9 cellular contexts compared by ENCODE assay signal in genomic region chr4:128285085-128286023, GRCh38. TPM values are rescaled to one million over a fixed set of nuclear protein-coding genes. Genes with fewer than 3 reads are reported as not detected.
DNase-seq lines count a peak whose midpoint lies in the region; ATAC-seq and TF ChIP-seq lines count a peak whose summit lies in the region.
"Had no signal": no experiment of that assay in that cellular context is flagged by ENCODE, and none has a peak within 500 bp of the region (broad histone marks: within the 10 kb centered on the region; RNA-seq: fewer than 3 reads in every experiment).

No MANE protein-coding gene starts in this region.

- 71% methylated on average over 18 of the region's 18 CpGs for WGBS in esophagus muscularis mucosa

- peaks cover 48% of the 10 kb centered on the region for H3K36me3 ChIP-seq in OCI-LY7 (ENCODE audit: insufficient read depth, low read length)
- H3K36me3 ChIP-seq in esophagus muscularis mucosa: no peaks in the 10 kb centered on the region
- no peaks in the 10 kb centered on the region for H3K36me3 ChIP-seq in rectal smooth muscle tissue (ENCODE audit: control insufficient read depth, insufficient read depth, low read length)

- H4K20me1 ChIP-seq in OCI-LY7 (ENCODE audit: insufficient read depth, low read length): peaks cover 22% of the 10 kb centered on the region; the same call in 1 of the 2 replicates

- no peak overlapping the region for H3K9ac ChIP-seq in rectal smooth muscle tissue (ENCODE audit: low read length)

- intact Hi-C loops in OCI-LY7 (cut with micrococcal nuclease; ENCODE audit: unreplicated experiment) (loop anchor here (2.0 to 5.0 kb wide), 3 partner anchors 223 to 807 kb away; partner anchors contain the start of genes ABHD18, LARP1B, MFSD8 and SCLT1), esophagus muscularis mucosa (cut with DNase I) (loop anchor here (5.0 to 10.0 kb wide), 4 partner anchors 102 to 527 kb away; no protein-coding TSS in a partner anchor)

- H3K9me3 ChIP-seq in OCI-LY7 (ENCODE audit: low read length) (0 out of 2 replicates have a peak, but pooled peaks cover 3% of the 10 kb centered on the region), esophagus muscularis mucosa (no peaks in the 10 kb centered on the region)

- H3K79me2 ChIP-seq in OCI-LY7 (ENCODE audit: insufficient read depth, low read depth, low read length): peaks cover 81% of the 10 kb centered on the region

- H3K4me1 ChIP-seq in OCI-LY7 (ENCODE audit: insufficient read depth, low read length, poor library complexity, severe bottlenecking) (peaks cover 25% of the 10 kb centered on the region), esophagus muscularis mucosa (peaks cover 36 to 59% (median 41%) of the 10 kb centered on the region in 4 donors), rectal smooth muscle tissue (ENCODE audit: control insufficient read depth, insufficient read depth, low read length) (peaks cover 5% of the 10 kb centered on the region)

- H3K9me2 ChIP-seq in OCI-LY7 (ENCODE audit: insufficient read depth, low read length): no peaks in the 10 kb centered on the region

- TF ChIP-seq POLR2A in esophagus muscularis mucosa (IDR thresholded peaks at IDR 0.05; ENCODE audit: low read depth): no peak

- H3K4me3 ChIP-seq in OCI-LY7 (ENCODE audit: low read depth, low read length, poor library complexity, severe bottlenecking) (peak overlapping the region; percentile 98), esophagus muscularis mucosa (peak overlapping the region; percentile 81 to 96 (median 87)), rectal smooth muscle tissue (ENCODE audit: low read length) (peak overlapping the region; percentile 87)

- no peak overlapping the region for H3K27ac ChIP-seq in OCI-LY7 (ENCODE audit: low read depth, low read length, poor library complexity, severe bottlenecking)
- H3K27ac ChIP-seq in esophagus muscularis mucosa (replicated peaks in 1 of 4): peak overlapping the region; percentile 94 to 97 (median 95)
- H3K27ac ChIP-seq in rectal smooth muscle tissue (ENCODE audit: low read depth, low read length): no peak overlapping the region

- no peak overlapping the region for H2AFZ ChIP-seq in OCI-LY7 (ENCODE audit: low read length)

- CTCF ChIA-PET in OCI-LY7 (lab: Charles Lee; ENCODE audit: unreplicated experiment): no interaction called here

- TSS peak; percentile 50 for BruUV-seq in OCI-LY7 (replicated peaks; lab: Mats Ljungman, UMichigan)

- no peak for TF ChIP-seq EP300 in esophagus muscularis mucosa (IDR thresholded peaks at IDR 0.05)

- no peaks in the 10 kb centered on the region for H3K27me3 ChIP-seq in esophagus muscularis mucosa
- H3K27me3 ChIP-seq in rectal smooth muscle tissue (ENCODE audit: control insufficient read depth, insufficient read depth, low read length): no peaks in the 10 kb centered on the region

- ATAC-seq in HG02852 (IDR thresholded peaks at IDR 0.05; ENCODE audit: unreplicated experiment): no peak

- POLR2A ChIA-PET in OCI-LY7 (lab: Charles Lee): interaction anchor here (0.7 to 2.1 kb wide), 8 partner anchors 9 to 808 kb away, joined by 3 to 11 read pairs (median 4); partner anchors contain the start of gene SCLT1

- TF ChIP-seq CTCF in OCI-LY7 (conservative IDR thresholded peaks at IDR 0.05; ENCODE audit: low read length) (no peak), esophagus muscularis mucosa (IDR thresholded peaks at IDR 0.05) (no peak)

- H3K4me2 ChIP-seq in OCI-LY7 (ENCODE audit: low read length): peak overlapping the region; percentile 91

- DNase-seq in GM04504 (ENCODE audit: low read depth) (peak; percentile 43), OCI-LY7 (ENCODE audit: low spot score) (no peak), esophagus muscularis mucosa (ENCODE audit: extremely low spot score) (no peak), DMS114 treated with DMSO at 0.1 percent for 48 hours (lab: John Stamatoyannopoulos, UW; ENCODE audit: unreplicated experiment) (no peak), NOMO-1 treated with DMSO at 0.1 percent for 48 hours (lab: John Stamatoyannopoulos, UW; ENCODE audit: unreplicated experiment) (no peak), occipital lobe (lab: John Stamatoyannopoulos, UW) (no peak)
- DNase-seq: NCI-H1092 had no signal

RNA-seq across cellular contexts. Expression of gene PGRMC2, which starts 2.3 kb away (rescaled TPM):
- total RNA-seq in OCI-LY7 (2014; rRNA removed; shearing (Covaris generic)): 10.2 and 10.5 TPM in 2 replicates
- total RNA-seq in OCI-LY7 (2022) (43.7 and 45.3 TPM in 2 replicates), esophagus muscularis mucosa (10 to 100 TPM; 57.3 to 74.3 (median 59.4) TPM), occipital lobe (31.0 TPM)

Comparison
In these comparisons a context has a peak if more than half of its experiments do, and no peak if none do; other contexts are left out.
1. H3K27ac ChIP-seq: peak in esophagus muscularis mucosa (4 of 4); none in OCI-LY7 (single experiment) and rectal smooth muscle tissue (single experiment).
2. Peak in every context shown above with its lines, with median percentiles within 50 percentile points of each other: H3K4me3 ChIP-seq.